Comparison of ENCODE assay signal across 1 cellular context in the genomic region with DNA sequence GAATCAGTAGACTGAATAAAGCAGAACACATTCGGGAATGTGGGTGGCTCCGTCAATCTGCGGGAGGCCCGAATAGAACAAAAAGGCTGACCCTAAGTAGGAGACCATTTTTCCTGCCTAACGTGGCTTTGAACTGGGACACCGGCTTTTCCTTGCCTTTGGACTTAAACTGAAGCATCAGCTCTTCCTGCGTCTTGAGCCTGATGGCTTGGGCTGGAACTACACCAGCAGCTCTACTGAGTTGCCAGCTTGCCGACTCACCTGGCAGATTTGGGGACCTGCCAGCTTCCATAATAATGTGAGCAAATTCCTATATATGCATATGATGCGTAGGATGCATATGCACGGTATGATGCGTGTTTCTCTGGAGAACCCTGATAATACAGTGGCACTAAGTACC.
TF ChIP-seq lines count a peak whose summit lies in the region.

No MANE protein-coding gene starts in this region.

TF ChIP-seq in GM23338, 12 proteins besides CTCF, POLR2A, EP300 and RAD21 (continued from another document):
- TF ChIP-seq ZNF114 (CRISPR knock-in tag; IDR thresholded peaks at IDR 0.05) (no peak), EZH2 (IDR thresholded peaks at IDR 0.05; ENCODE audit: low read depth, unreplicated experiment) (no peak), JUNB (IDR thresholded peaks at IDR 0.05; ENCODE audit: unreplicated experiment) (no peak), NANOG (IDR thresholded peaks at IDR 0.05; ENCODE audit: borderline replicate concordance) (no peak), EZH2phosphoT487 (IDR thresholded peaks at IDR 0.05; ENCODE audit: unreplicated experiment) (no peak), STAT1 (IDR thresholded peaks at IDR 0.05; ENCODE audit: unreplicated experiment) (no peak), POLR2AphosphoS5 (IDR thresholded peaks at IDR 0.05; ENCODE audit: low read depth) (no peak)
- TF ChIP-seq, protein P1, sequence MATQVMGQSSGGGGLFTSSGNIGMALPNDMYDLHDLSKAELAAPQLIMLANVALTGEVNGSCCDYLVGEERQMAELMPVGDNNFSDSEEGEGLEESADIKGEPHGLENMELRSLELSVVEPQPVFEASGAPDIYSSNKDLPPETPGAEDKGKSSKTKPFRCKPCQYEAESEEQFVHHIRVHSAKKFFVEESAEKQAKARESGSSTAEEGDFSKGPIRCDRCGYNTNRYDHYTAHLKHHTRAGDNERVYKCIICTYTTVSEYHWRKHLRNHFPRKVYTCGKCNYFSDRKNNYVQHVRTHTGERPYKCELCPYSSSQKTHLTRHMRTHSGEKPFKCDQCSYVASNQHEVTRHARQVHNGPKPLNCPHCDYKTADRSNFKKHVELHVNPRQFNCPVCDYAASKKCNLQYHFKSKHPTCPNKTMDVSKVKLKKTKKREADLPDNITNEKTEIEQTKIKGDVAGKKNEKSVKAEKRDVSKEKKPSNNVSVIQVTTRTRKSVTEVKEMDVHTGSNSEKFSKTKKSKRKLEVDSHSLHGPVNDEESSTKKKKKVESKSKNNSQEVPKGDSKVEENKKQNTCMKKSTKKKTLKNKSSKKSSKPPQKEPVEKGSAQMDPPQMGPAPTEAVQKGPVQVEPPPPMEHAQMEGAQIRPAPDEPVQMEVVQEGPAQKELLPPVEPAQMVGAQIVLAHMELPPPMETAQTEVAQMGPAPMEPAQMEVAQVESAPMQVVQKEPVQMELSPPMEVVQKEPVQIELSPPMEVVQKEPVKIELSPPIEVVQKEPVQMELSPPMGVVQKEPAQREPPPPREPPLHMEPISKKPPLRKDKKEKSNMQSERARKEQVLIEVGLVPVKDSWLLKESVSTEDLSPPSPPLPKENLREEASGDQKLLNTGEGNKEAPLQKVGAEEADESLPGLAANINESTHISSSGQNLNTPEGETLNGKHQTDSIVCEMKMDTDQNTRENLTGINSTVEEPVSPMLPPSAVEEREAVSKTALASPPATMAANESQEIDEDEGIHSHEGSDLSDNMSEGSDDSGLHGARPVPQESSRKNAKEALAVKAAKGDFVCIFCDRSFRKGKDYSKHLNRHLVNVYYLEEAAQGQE (IDR thresholded peaks at IDR 0.05; ENCODE audit: unreplicated experiment), result no peak
- TF ChIP-seq, protein P2, sequence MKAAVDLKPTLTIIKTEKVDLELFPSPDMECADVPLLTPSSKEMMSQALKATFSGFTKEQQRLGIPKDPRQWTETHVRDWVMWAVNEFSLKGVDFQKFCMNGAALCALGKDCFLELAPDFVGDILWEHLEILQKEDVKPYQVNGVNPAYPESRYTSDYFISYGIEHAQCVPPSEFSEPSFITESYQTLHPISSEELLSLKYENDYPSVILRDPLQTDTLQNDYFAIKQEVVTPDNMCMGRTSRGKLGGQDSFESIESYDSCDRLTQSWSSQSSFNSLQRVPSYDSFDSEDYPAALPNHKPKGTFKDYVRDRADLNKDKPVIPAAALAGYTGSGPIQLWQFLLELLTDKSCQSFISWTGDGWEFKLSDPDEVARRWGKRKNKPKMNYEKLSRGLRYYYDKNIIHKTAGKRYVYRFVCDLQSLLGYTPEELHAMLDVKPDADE (IDR thresholded peaks at IDR 0.05), result no peak
